ENCODE assay signal across 2 cellular contexts in genomic region chr20:8095648-8096572, GRCh38.
TF ChIP-seq lines count a peak whose summit lies in the region.

No MANE protein-coding gene starts in this region.

TF ChIP-seq in IMR-90, 13 proteins besides CTCF, POLR2A, EP300 and RAD21:
- 0 out of 2 replicates have a peak, but pooled peaks have one; percentile 3 for TF ChIP-seq CEBPB (IDR thresholded peaks at IDR 0.05; ENCODE audit: low read depth, low read length)
- no peak for TF ChIP-seq MAZ (IDR thresholded peaks at IDR 0.05; ENCODE audit: borderline replicate concordance, low read depth, low read length)

TF ChIP-seq in GM23338, 12 proteins besides CTCF, POLR2A, EP300 and RAD21 (continued from another document):
- no peak for TF ChIP-seq POLR2AphosphoS5 (IDR thresholded peaks at IDR 0.05; ENCODE audit: low read depth)
- no peak for TF ChIP-seq JUNB (IDR thresholded peaks at IDR 0.05; ENCODE audit: unreplicated experiment)
- no peak for TF ChIP-seq REST (IDR thresholded peaks at IDR 0.05; ENCODE audit: unreplicated experiment)
- TF ChIP-seq EZH2phosphoT487 (IDR thresholded peaks at IDR 0.05; ENCODE audit: unreplicated experiment): no peak
- no peak for TF ChIP-seq ZNF331 (CRISPR knock-in tag; IDR thresholded peaks at IDR 0.05; ENCODE audit: low read depth)
- TF ChIP-seq CREB1 (CRISPR knock-in tag; IDR thresholded peaks at IDR 0.05; ENCODE audit: low read depth): no peak
- TF ChIP-seq, protein P1, sequence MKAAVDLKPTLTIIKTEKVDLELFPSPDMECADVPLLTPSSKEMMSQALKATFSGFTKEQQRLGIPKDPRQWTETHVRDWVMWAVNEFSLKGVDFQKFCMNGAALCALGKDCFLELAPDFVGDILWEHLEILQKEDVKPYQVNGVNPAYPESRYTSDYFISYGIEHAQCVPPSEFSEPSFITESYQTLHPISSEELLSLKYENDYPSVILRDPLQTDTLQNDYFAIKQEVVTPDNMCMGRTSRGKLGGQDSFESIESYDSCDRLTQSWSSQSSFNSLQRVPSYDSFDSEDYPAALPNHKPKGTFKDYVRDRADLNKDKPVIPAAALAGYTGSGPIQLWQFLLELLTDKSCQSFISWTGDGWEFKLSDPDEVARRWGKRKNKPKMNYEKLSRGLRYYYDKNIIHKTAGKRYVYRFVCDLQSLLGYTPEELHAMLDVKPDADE (IDR thresholded peaks at IDR 0.05): no peak
- TF ChIP-seq NANOG (IDR thresholded peaks at IDR 0.05; ENCODE audit: borderline replicate concordance): no peak
- TF ChIP-seq ZNF462 (CRISPR knock-in tag; IDR thresholded peaks at IDR 0.05): no peak
TF ChIP-seq in GM23338: peak in this region for 0.
